ENCODE assay signal across 8 cellular contexts in the genomic region with DNA sequence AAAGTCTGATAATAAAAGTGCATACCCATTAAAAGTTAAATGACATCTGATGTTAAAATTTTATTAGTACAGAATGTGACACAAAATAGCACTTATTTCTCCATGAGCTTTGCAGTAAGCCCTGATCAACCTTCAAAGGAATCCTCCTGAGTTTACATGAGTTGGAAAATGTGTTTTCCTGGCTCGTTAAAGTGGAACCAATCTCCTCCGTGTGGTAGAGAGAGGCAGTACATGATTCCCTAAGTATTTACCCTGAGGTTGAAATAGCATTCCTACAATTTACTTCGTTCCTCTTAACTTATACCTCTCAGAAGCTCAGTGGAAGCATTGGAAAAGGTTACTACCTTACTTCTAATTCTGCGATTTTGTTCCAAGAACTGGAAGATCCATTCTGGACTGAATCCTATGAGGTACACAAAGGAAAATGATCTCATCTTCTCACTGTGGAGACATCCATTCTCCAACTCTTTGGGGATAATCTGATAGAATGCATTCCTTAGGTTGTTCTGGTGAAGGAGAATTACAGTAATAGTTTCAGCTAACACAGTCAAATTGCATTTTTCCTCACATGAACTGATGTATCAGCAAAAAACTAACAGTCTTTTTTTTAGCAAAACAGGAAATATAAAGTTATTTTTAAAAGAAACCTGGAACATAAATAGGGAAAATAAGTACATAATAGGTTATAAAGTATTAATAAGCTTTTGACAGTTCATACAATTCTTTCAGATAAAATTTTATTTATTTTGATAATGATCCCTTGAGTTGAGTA.
A peak's percentile ranks its signal among the peaks of the same experiment; 100 is the strongest.
DNase-seq lines count a peak whose midpoint lies in the region; ATAC-seq and TF ChIP-seq lines count a peak whose summit lies in the region.

No MANE protein-coding gene starts in this region.

- H3K9ac ChIP-seq in HCT116 (ENCODE audit: low read length) = no peak overlapping the region
- no peak overlapping the region for H3K9ac ChIP-seq in OCI-LY1 (ENCODE audit: low read length)

- no peaks in the 10 kb centered on the region for H3K4me1 ChIP-seq in HCT116 (ENCODE audit: control insufficient read depth in 1 of 2, insufficient read depth in 2 of 2, low read length in 2 of 2)
- peaks cover 3% of the 10 kb centered on the region for H3K4me1 ChIP-seq in OCI-LY1 (ENCODE audit: insufficient read depth, low read length, severe bottlenecking)

- H3K79me2 ChIP-seq in HCT116 (ENCODE audit: insufficient read depth, low read length) (no peaks in the 10 kb centered on the region), OCI-LY1 (ENCODE audit: insufficient read depth, low read length) (no peaks in the 10 kb centered on the region)

- H3K9me2 ChIP-seq in HCT116 (ENCODE audit: insufficient read depth) (no peaks in the 10 kb centered on the region), OCI-LY1 (ENCODE audit: low read depth, low read length) (no peaks in the 10 kb centered on the region)

- CTCF ChIA-PET in HCT116 (lab: Charles Lee) = interaction anchor here (1.2 kb wide), 2 partner anchors 359 to 386 kb away, joined by 3 to 6 read pairs; no protein-coding TSS in a partner anchor

- H3K27ac ChIP-seq in HCT116 (ENCODE audit: low read depth, low read length) (no peak overlapping the region), OCI-LY1 (ENCODE audit: low read depth, low read length, poor library complexity, severe bottlenecking) (no peak overlapping the region)

- H3K36me3 ChIP-seq in HCT116 (ENCODE audit: control insufficient read depth in 1 of 2, insufficient read depth in 2 of 2, low read length in 2 of 2) (no peaks in the 10 kb centered on the region), OCI-LY1 (ENCODE audit: insufficient read depth, low read length) (no peaks in the 10 kb centered on the region)

- TF ChIP-seq CTCF in HCT116 (IDR thresholded peaks at IDR 0.05 in 2 of 3, conservative IDR thresholded peaks at IDR 0.05 in 1 of 3; ENCODE audit: borderline replicate concordance in 1 of 3, insufficient read depth in 1 of 3, low read depth in 2 of 3, low read length in 2 of 3) (peak; percentile 27 to 54 (median 52); a peak in 5 of 6 replicates), OCI-LY1 (IDR thresholded peaks at IDR 0.05; ENCODE audit: low read length) (peak; percentile 29; the same call in 1 of the 2 replicates), fibroblast of villous mesenchyme (IDR thresholded peaks at IDR 0.05; ENCODE audit: insufficient read depth, low read depth, low read length) (peak; percentile 65)

- peak overlapping the region; percentile 64 for H2AFZ ChIP-seq in HCT116 (ENCODE audit: low read depth, low read length, poor library complexity, severe bottlenecking)
- no peak overlapping the region for H2AFZ ChIP-seq in OCI-LY1 (ENCODE audit: low read length)

- H3K27me3 ChIP-seq in HCT116 (ENCODE audit: insufficient read depth, low read length) = no peaks in the 10 kb centered on the region
- H3K27me3 ChIP-seq in OCI-LY1 (ENCODE audit: insufficient read depth, low read length) = no peaks in the 10 kb centered on the region

- TF ChIP-seq POLR2A in HCT116 (IDR thresholded peaks at IDR 0.05; ENCODE audit: borderline replicate concordance, extremely low read depth, insufficient read depth, insufficient read length) = no peak

- no peaks in the 10 kb centered on the region for H3F3A ChIP-seq in OCI-LY1 (ENCODE audit: insufficient read depth, low read length)

- H3K4me2 ChIP-seq in HCT116 (ENCODE audit: low read length) (no peak overlapping the region), OCI-LY1 (ENCODE audit: low read length) (no peak overlapping the region)

- POLR2A ChIA-PET in HCT116 (lab: Charles Lee) = no interaction called here

- RAD21 ChIA-PET in HCT116 (lab: Charles Lee; ENCODE audit: low non-redundant PET in 1 of 2, low total read pairs in 2 of 2, uncharacterized antibody in 2 of 2, unreplicated experiment in 2 of 2) = no interaction called here

- H4K20me1 ChIP-seq in HCT116 (ENCODE audit: insufficient read depth) = no peaks in the 10 kb centered on the region
- H4K20me1 ChIP-seq in OCI-LY1 (ENCODE audit: insufficient read depth, low read length) = no peaks in the 10 kb centered on the region

- BruUV-seq in HCT116 (replicated peaks; lab: Mats Ljungman, UMichigan) = no TSS peak

- DNase-seq in HCT116 (ENCODE audit: low read depth, low spot score) (peak; percentile 16), fibroblast of villous mesenchyme (ENCODE audit: low read depth) (peak; percentile 37), sciatic nerve (ENCODE audit: low spot score) (no peak)
- no peak for DNase-seq in activated CD8-positive, alpha-beta memory T cell treated with anti-CD3 and anti-CD28 coated beads, Interleukin-2, amount 50 U/mL, for 4 hours

- H3K4me3 ChIP-seq in HCT116 (replicated peaks in 1 of 2; ENCODE audit: low read depth in 1 of 2, low read length in 2 of 2) = no peak overlapping the region
- H3K4me3 ChIP-seq in OCI-LY1 (ENCODE audit: low read depth, low read length, poor library complexity, severe bottlenecking) = no peak overlapping the region
- no peak overlapping the region for H3K4me3 ChIP-seq in fibroblast of villous mesenchyme (ENCODE audit: low read depth, low read length)

- ATAC-seq in HCT116 (peak; percentile 82), sciatic nerve (peak; percentile 59), HG03280 (IDR thresholded peaks at IDR 0.05; ENCODE audit: unreplicated experiment) (no peak), GM21526 (IDR thresholded peaks at IDR 0.05; ENCODE audit: low FRiP score, unreplicated experiment) (no peak), HG03039 (IDR thresholded peaks at IDR 0.05; ENCODE audit: unreplicated experiment) (no peak)

- intact Hi-C loops in HCT116 (cut with micrococcal nuclease) = loop anchor here (1.0 kb wide), 1 partner anchor 386 kb away; no protein-coding TSS in a partner anchor
- intact Hi-C loops in sciatic nerve (cut with DNase I) = no loop called here

- no peaks in the 10 kb centered on the region for H3K9me3 ChIP-seq in HCT116 (ENCODE audit: control insufficient read depth in 1 of 2, insufficient read depth in 1 of 2, low read depth in 1 of 2, low read length in 2 of 2)
- no peaks in the 10 kb centered on the region for H3K9me3 ChIP-seq in OCI-LY1 (ENCODE audit: low read length)

- TF ChIP-seq RAD21 in HCT116 (IDR thresholded peaks at IDR 0.05; ENCODE audit: low read depth) = peak; percentile 58

TF ChIP-seq in HCT116, 20 proteins besides CTCF, POLR2A, EP300 and RAD21:
- TF ChIP-seq SIN3A (IDR thresholded peaks at IDR 0.05; ENCODE audit: low read depth) (no peak), ZNF274 (IDR thresholded peaks at IDR 0.05; ENCODE audit: low read depth, low read length) (no peak), ZFX (IDR thresholded peaks at IDR 0.05) (no peak), ATF3 (IDR thresholded peaks at IDR 0.05) (no peak), POLR2AphosphoS5 (IDR thresholded peaks at IDR 0.05; ENCODE audit: low read depth, low read length) (no peak), JUND (IDR thresholded peaks at IDR 0.05) (no peak), EZH2 (IDR thresholded peaks at IDR 0.05) (no peak), ELF1 (IDR thresholded peaks at IDR 0.05; ENCODE audit: borderline replicate concordance, low read depth) (no peak), FOSL1 (IDR thresholded peaks at IDR 0.05; ENCODE audit: low read depth) (no peak), CBX3 (IDR thresholded peaks at IDR 0.05; ENCODE audit: low read depth) (no peak)
- TF ChIP-seq, protein P1, sequence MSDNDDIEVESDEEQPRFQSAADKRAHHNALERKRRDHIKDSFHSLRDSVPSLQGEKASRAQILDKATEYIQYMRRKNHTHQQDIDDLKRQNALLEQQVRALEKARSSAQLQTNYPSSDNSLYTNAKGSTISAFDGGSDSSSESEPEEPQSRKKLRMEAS (IDR thresholded peaks at IDR 0.05) = no peak
- TF ChIP-seq, protein P2, sequence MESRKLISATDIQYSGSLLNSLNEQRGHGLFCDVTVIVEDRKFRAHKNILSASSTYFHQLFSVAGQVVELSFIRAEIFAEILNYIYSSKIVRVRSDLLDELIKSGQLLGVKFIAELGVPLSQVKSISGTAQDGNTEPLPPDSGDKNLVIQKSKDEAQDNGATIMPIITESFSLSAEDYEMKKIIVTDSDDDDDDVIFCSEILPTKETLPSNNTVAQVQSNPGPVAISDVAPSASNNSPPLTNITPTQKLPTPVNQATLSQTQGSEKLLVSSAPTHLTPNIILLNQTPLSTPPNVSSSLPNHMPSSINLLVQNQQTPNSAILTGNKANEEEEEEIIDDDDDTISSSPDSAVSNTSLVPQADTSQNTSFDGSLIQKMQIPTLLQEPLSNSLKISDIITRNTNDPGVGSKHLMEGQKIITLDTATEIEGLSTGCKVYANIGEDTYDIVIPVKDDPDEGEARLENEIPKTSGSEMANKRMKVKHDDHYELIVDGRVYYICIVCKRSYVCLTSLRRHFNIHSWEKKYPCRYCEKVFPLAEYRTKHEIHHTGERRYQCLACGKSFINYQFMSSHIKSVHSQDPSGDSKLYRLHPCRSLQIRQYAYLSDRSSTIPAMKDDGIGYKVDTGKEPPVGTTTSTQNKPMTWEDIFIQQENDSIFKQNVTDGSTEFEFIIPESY (IDR thresholded peaks at IDR 0.05; ENCODE audit: extremely low read depth, insufficient replicate concordance, low read length) = no peak

Comparison
In these comparisons a context has a peak if more than half of its experiments do, and no peak if none do; other contexts are left out.
1. ATAC-seq: peak in HCT116 (single experiment) and sciatic nerve (single experiment); none in HG03280 (single experiment), GM21526 (single experiment) and HG03039 (single experiment).
2. DNase-seq: peak in HCT116 (single experiment) and fibroblast of villous mesenchyme (single experiment); none in sciatic nerve (single experiment) and activated CD8-positive, alpha-beta memory T cell treated with anti-CD3 and anti-CD28 coated beads, Interleukin-2, amount 50 U/mL, for 4 hours (single experiment).
3. Peak in every context shown above with its lines, with median percentiles within 50 percentile points of each other: CTCF ChIP-seq.